In the genomic region with DNA sequence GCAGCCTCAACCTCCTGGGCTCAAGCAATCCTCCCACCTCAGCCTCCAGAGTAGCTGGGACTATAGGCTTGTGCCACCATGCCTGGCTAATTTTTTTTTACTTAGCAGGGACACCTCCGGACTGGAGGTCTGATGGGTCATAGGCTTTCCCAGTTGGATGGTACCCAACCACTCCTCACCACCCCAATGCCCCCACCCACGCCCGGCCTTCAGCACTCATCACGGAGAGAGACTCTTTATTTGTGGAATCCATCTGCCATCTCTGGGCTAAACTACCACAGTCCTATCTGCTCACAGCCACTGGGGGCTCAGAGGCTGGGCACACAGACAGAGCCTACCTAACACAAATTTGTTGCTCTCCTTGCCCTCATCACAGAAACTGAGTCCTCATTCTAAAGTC, we compare ENCODE assay signal across 1 cellular context.
TF ChIP-seq lines count a peak whose summit lies in the region.

No MANE protein-coding gene starts in this region.

TF ChIP-seq in IMR-90, 13 proteins besides CTCF, POLR2A, EP300 and RAD21:
- TF ChIP-seq, protein P1, sequence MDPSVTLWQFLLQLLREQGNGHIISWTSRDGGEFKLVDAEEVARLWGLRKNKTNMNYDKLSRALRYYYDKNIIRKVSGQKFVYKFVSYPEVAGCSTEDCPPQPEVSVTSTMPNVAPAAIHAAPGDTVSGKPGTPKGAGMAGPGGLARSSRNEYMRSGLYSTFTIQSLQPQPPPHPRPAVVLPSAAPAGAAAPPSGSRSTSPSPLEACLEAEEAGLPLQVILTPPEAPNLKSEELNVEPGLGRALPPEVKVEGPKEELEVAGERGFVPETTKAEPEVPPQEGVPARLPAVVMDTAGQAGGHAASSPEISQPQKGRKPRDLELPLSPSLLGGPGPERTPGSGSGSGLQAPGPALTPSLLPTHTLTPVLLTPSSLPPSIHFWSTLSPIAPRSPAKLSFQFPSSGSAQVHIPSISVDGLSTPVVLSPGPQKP (IDR thresholded peaks at IDR 0.05; ENCODE audit: borderline replicate concordance, low read depth, low read length) = no peak
- TF ChIP-seq SMC3 (IDR thresholded peaks at IDR 0.05; ENCODE audit: low read depth, low read length) (no peak), MAFK (IDR thresholded peaks at IDR 0.05; ENCODE audit: low read depth, low read length) (no peak), MXI1 (IDR thresholded peaks at IDR 0.05; ENCODE audit: borderline replicate concordance, low read depth, low read length) (no peak), RCOR1 (IDR thresholded peaks at IDR 0.05; ENCODE audit: insufficient replicate concordance, low read length) (no peak), CEBPB (IDR thresholded peaks at IDR 0.05; ENCODE audit: low read depth, low read length) (no peak), NFE2L2 (IDR thresholded peaks at IDR 0.05; ENCODE audit: low read depth, low read length) (no peak)
- TF ChIP-seq, protein P2, sequence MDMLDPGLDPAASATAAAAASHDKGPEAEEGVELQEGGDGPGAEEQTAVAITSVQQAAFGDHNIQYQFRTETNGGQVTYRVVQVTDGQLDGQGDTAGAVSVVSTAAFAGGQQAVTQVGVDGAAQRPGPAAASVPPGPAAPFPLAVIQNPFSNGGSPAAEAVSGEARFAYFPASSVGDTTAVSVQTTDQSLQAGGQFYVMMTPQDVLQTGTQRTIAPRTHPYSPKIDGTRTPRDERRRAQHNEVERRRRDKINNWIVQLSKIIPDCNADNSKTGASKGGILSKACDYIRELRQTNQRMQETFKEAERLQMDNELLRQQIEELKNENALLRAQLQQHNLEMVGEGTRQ (IDR thresholded peaks at IDR 0.05; ENCODE audit: low read depth, low read length) = no peak
TF ChIP-seq in IMR-90: peak in this region for 0.
